In the genomic region with DNA sequence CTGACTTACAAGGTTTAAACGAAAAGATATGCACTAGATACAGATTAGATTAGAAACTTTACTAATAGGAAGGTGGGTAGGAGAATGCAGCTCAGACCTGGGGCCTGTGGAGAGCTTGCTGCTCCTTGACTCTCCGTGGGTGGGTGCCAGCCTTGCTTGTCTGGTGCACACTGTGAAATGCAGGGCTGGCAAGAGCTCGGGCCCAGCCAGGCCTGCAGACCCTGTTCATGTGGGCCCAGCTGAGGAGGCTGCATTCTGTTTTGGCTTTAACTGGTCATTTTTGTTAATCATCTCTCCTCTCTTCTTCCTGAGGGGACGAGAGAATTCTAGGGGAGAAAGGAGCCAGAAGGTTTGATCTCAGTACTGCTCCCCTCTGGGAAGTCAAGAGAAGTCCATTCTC, we compare ENCODE assay signal across 24 cellular contexts.
A peak's percentile ranks its signal among the peaks of the same experiment; 100 is the strongest.
DNase-seq lines count a peak whose midpoint lies in the region; ATAC-seq and TF ChIP-seq lines count a peak whose summit lies in the region.
"Had no signal": no experiment of that assay in that cellular context is flagged by ENCODE, and none has a peak within 500 bp of the region (broad histone marks: within the 10 kb centered on the region; RNA-seq: fewer than 3 reads in every experiment).

No MANE protein-coding gene starts in this region.

- H3K36me3 ChIP-seq in heart right ventricle = no peaks in the 10 kb centered on the region
- H3K36me3 ChIP-seq: BE2C; BLaER1 treated with 17β-estradiol and CSF1 and Interleukin-3, amounts not matched to agents 10 nM and 100 nM had no signal

- peaks cover 4% of the 10 kb centered on the region for H3K27me3 Mint-ChIP-seq in brain
- H3K27me3 Mint-ChIP-seq in neural crest cell (ENCODE audit: low read depth) = no peaks in the 10 kb centered on the region

- H3K9me3 Mint-ChIP-seq in brain (peaks cover 3 to 18% (median 11%) of the 10 kb centered on the region in 5 experiments), neural crest cell (peaks cover 9% of the 10 kb centered on the region)
- H3K9me3 Mint-ChIP-seq: CD4-positive, alpha-beta T cell; CD8-positive, alpha-beta memory T cell had no signal

- TF ChIP-seq POLR2A in lower leg skin (IDR thresholded peaks at IDR 0.05) = no peak

- no peak overlapping the region for H3K4me3 ChIP-seq in heart right ventricle
- no peak overlapping the region for H3K4me3 ChIP-seq in lower leg skin (ENCODE audit: low read depth, poor library complexity, severe bottlenecking)
- H3K4me3 ChIP-seq: A549; BLaER1 treated with 17β-estradiol and CSF1 and Interleukin-3, amounts not matched to agents 10 nM and 100 nM; GM12878; GM23248 had no signal

- no peaks in the 10 kb centered on the region for H3K9me3 ChIP-seq in heart right ventricle
- H3K9me3 ChIP-seq: A549; BE2C; BLaER1 treated with 17β-estradiol and CSF1 and Interleukin-3, amounts not matched to agents 10 nM and 100 nM had no signal

- H3K4me1 ChIP-seq in heart right ventricle = peaks cover 0 to 27% (median 8%) of the 10 kb centered on the region in 9 donors
- H3K4me1 ChIP-seq: A549 had no signal

- peak; percentile 39 for ATAC-seq in Right ventricle myocardium superior (ENCODE audit: poor library complexity)
- ATAC-seq in heart right ventricle = no peak
- ATAC-seq in left colon = no peak
- ATAC-seq: A549, GM12878 had no signal

- no peaks in the 10 kb centered on the region for H3K27me3 ChIP-seq in heart right ventricle
- H3K27me3 ChIP-seq: BE2C had no signal

- no peak overlapping the region for H3K27ac ChIP-seq in heart right ventricle
- H3K27ac ChIP-seq: A549; BLaER1 treated with 17β-estradiol and CSF1 and Interleukin-3, amounts not matched to agents 10 nM and 100 nM; GM23248 had no signal

- WGBS in heart right ventricle, 2 donors = 53 to 62% methylated on average over 4 of the region's 4 CpGs
- WGBS in lower leg skin, 2 donors = 64 to 71% methylated on average over 4 of the region's 4 CpGs

- intact Hi-C loops in Right ventricle myocardium superior (cut with DNase I) (no loop called here), heart right ventricle (cut with DNase I) (loop anchor here in 3 of 10 donors (10.0 kb wide), 4 partner anchors 145 to 365 kb away; no protein-coding TSS in a partner anchor), lower leg skin (cut with DNase I; ENCODE audit: low total_unique reads) (loop anchor here (10.0 kb wide), 1 partner anchor 1815 kb away; no protein-coding TSS in a partner anchor), left colon (cut with DNase I, micrococcal nuclease) (no loop called here)

- H3K4me3 Mint-ChIP-seq in brain (no peak overlapping the region), neural crest cell (no peak overlapping the region)
- H3K4me3 Mint-ChIP-seq: CD14-positive monocyte; CD4-positive, alpha-beta T cell; CD8-positive, alpha-beta memory T cell had no signal

- peak overlapping the region in 4 of 5 experiments; percentile 15 to 77 (median 58) for H3K27ac Mint-ChIP-seq in brain
- peak overlapping the region; percentile 75 for H3K27ac Mint-ChIP-seq in neural crest cell (ENCODE audit: unreplicated experiment)
- H3K27ac Mint-ChIP-seq: CD14-positive monocyte; CD4-positive, alpha-beta T cell; CD8-positive, alpha-beta memory T cell had no signal

- TF ChIP-seq CTCF in heart right ventricle (IDR thresholded peaks at IDR 0.05) (no peak), brain (conservative IDR thresholded peaks at IDR 0.05) (no peak), neural crest cell (conservative IDR thresholded peaks at IDR 0.05) (no peak), lower leg skin (IDR thresholded peaks at IDR 0.05) (no peak)

- H3K36me3 Mint-ChIP-seq in brain (no peaks in the 10 kb centered on the region), neural crest cell (ENCODE audit: low read depth) (no peaks in the 10 kb centered on the region)
- H3K36me3 Mint-ChIP-seq: CD14-positive monocyte; CD8-positive, alpha-beta memory T cell had no signal

- peaks cover 52% of the 10 kb centered on the region for H3K4me1 Mint-ChIP-seq in brain
- peaks cover 5% of the 10 kb centered on the region for H3K4me1 Mint-ChIP-seq in neural crest cell
- H3K4me1 Mint-ChIP-seq: CD8-positive, alpha-beta memory T cell had no signal

- DNase-seq in Right ventricle myocardium superior = peak; percentile 46
- DNase-seq in heart right ventricle = no peak
- DNase-seq in neural crest cell (ENCODE audit: low read depth, low spot score) = no peak
- DNase-seq in lower leg skin (ENCODE audit: low spot score in 2 of 2) = no peak
- DNase-seq in left colon = no peak
- DNase-seq in ecto neural progenitor cell (ENCODE audit: low spot score) = no peak
- DNase-seq: 8988T; ACHN; AML-193; BE2C; CD4-positive, alpha-beta T cell; CD8-positive, alpha-beta memory T cell; DMS 273 treated with DMSO at 0.1 percent for 48 hours; DMS79; EL; GDM1; GM23248; H7; HCEC 1CT had no signal
